Comparison of ENCODE assay signal across 1 cellular context in the genomic region with DNA sequence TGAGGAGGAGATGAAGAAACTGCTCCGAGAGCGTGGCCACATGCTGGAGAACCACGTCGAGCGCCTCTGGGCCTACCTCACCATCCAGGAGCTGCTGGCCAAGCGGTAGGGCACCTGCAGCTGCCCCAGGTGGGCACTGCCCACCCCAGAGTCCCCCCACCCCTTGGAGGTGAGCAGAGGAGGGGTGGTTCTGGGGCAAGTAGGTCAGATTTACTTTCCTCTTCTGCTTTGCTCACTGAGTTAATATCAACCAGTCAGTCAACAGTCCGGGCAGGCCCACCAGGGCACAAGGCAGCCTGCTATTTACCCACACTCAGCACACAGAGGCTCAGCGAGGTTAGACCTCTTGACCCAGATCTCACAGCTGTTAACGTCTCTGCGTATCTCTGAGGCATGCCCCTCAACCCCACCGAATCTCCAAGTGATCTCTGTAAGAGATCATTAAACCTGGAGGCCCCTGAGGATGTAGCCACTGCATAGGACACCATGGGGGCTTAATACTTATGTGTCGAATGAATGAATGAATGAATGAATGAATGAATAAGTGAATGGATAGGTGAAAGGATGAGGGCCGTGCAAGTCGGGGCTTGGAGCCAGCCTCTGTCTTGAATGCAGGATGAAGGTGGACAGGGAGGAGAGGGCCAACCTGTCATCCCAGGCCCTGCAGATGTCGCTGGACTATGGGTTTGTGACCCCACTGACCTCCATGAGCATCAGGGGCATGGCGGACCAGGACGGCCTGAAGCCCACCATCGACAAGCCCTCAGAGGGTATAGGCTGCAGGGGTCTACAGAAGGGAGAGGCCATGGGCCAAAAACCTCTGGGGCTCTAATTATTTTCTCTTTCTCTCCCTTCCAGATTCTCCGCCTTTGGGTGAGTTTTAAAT.
TF ChIP-seq lines count a peak whose summit lies in the region.

No MANE protein-coding gene starts in this region.

TF ChIP-seq in HepG2, 621 proteins besides CTCF, POLR2A, EP300 and RAD21 (continued from another document):
- no peak for TF ChIP-seq CREB1 (IDR thresholded peaks at IDR 0.05)
- no peak for TF ChIP-seq CREB1 (CRISPR knock-in tag; IDR thresholded peaks at IDR 0.05)
